ENCODE assay signal across 8 cellular contexts in the genomic region with DNA sequence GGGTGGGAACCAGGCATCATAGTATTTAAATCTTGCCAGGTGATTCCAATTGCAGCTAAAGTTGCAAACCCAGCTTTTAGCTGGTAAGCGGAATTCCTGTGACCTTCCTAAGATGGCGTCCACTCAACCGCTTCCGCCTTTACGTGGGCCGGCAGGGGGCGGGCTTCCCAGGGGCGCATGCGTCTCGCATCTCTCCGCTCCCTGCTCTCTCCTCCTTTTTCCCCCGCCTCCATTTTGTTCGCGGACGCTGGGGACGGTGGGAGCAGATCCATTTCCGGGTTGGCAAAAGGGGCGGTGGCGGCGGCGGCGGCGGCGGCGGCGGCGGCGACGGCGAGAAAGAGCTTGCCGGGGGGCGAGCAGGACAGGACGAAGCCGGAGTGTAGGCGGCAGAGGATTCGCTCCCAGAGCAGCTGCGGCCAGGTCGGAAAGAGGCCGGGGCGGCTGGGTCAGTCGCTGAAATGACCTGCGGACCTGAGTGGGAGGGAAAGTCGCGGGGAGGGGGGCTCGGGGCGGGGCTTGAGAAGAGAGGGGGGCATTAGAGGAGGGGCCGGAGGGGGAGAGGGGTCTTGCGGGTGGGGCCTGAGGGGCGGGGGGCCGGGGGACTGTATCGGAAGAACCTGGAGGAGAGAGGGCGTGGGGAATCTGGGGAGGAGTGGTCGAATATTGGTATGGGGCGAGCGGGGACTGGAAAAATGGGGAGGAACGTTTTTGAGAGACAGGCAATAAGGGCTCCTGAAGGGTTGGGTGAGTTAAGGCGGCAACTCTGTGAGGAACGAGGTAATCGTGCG. TPM values are rescaled to one million over a fixed set of nuclear protein-coding genes. Genes with fewer than 3 reads are reported as not detected.
DNase-seq lines count a peak whose midpoint lies in the region; ATAC-seq lines count a peak whose summit lies in the region.

A gene with protein sequence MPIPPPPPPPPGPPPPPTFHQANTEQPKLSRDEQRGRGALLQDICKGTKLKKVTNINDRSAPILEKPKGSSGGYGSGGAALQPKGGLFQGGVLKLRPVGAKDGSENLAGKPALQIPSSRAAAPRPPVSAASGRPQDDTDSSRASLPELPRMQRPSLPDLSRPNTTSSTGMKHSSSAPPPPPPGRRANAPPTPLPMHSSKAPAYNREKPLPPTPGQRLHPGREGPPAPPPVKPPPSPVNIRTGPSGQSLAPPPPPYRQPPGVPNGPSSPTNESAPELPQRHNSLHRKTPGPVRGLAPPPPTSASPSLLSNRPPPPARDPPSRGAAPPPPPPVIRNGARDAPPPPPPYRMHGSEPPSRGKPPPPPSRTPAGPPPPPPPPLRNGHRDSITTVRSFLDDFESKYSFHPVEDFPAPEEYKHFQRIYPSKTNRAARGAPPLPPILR (plus strand): TSS at position 232 of the 788 bp plus-strand sequence. CDS start 37,156 bp downstream, outside the sequence.

- H3K27me3 ChIP-seq in layer of hippocampus (ENCODE audit: control insufficient read depth, insufficient read depth, low read length) = no peaks in the 10 kb centered on the region

- H3K36me3 Mint-ChIP-seq in activated CD4-positive, alpha-beta T cell treated with anti-CD3 and anti-CD28 coated beads for 36 hours (ENCODE audit: low read depth) = peaks cover 7% of the 10 kb centered on the region

- H3K27ac ChIP-seq in cingulate gyrus (ENCODE audit: low read depth, low read length) (peak within 1 kb of the TSS; percentile 93), layer of hippocampus (ENCODE audit: low read depth, low read length) (peak within 1 kb of the TSS; percentile 91)

- DNase-seq in AML-193 (lab: John Stamatoyannopoulos, UW) (peak; percentile 97 to 98), NCI-H524 (lab: John Stamatoyannopoulos, UW) (peak; percentile 97 to 98)
- DNase-seq in activated CD4-positive, alpha-beta T cell treated with anti-CD3 and anti-CD28 coated beads for 36 hours = peak; percentile 98
- DNase-seq in stimulated activated CD4-positive, alpha-beta T cell treated with anti-CD3 and anti-CD28 coated beads, Interleukin-1b, Interleukin-23, amount 100 ng/mL, for 4 hours (ENCODE audit: low read depth in 2 of 2) = peak; percentile 93 to 94

- intact Hi-C loops in activated CD4-positive, alpha-beta T cell treated with anti-CD3 and anti-CD28 coated beads for 36 hours (cut with DNase I, micrococcal nuclease) = loop anchor here (1.0 to 5.0 kb wide), 13 partner anchors 42 to 1448 kb away; partner anchors contain the start of genes CDC6 (in 2 of the 2), CDK12 (in 1 of the 2), MSL1 (in 1 of the 2) and PGAP3 (in 1 of the 2)

- no peaks in the 10 kb centered on the region for H3K27me3 Mint-ChIP-seq in activated CD4-positive, alpha-beta T cell treated with anti-CD3 and anti-CD28 coated beads for 36 hours

- peak within 1 kb of the TSS; percentile 100 for H3K27ac Mint-ChIP-seq in activated CD4-positive, alpha-beta T cell treated with anti-CD3 and anti-CD28 coated beads for 36 hours

- ATAC-seq in GM19043 (IDR thresholded peaks at IDR 0.05; ENCODE audit: low read depth, unreplicated experiment) = peak; percentile 94
- ATAC-seq in HG03439 (IDR thresholded peaks at IDR 0.05; ENCODE audit: unreplicated experiment) = peak; percentile 90
- peak; percentile 96 for ATAC-seq in activated CD4-positive, alpha-beta T cell treated with anti-CD3 and anti-CD28 coated beads for 36 hours

- CTCF ChIA-PET in activated CD4-positive, alpha-beta T cell treated with anti-CD3 and anti-CD28 coated beads for 36 hours (lab: Charles Lee) = interaction anchor here (0.5 to 3.0 kb wide), 20 partner anchors 9 to 1546 kb away, joined by 3 to 12 read pairs (median 4); no protein-coding TSS in a partner anchor

- H3K9me3 Mint-ChIP-seq in activated CD4-positive, alpha-beta T cell treated with anti-CD3 and anti-CD28 coated beads for 36 hours (ENCODE audit: low read depth) = no peaks in the 10 kb centered on the region

- peak within 1 kb of the TSS; percentile 89 for H3K4me3 Mint-ChIP-seq in activated CD4-positive, alpha-beta T cell treated with anti-CD3 and anti-CD28 coated beads for 36 hours

- POLR2A ChIA-PET in activated CD4-positive, alpha-beta T cell treated with anti-CD3 and anti-CD28 coated beads for 36 hours (lab: Charles Lee) = interaction anchor here (0.9 to 1.8 kb wide), 6 partner anchors 64 to 758 kb away, joined by 3 to 9 read pairs (median 4); partner anchors contain the start of genes CASC3, CDK12 and NR1D1

- peaks cover 26% of the 10 kb centered on the region for H3K4me1 Mint-ChIP-seq in activated CD4-positive, alpha-beta T cell treated with anti-CD3 and anti-CD28 coated beads for 36 hours

RNA-seq across cellular contexts. Expression of the gene that starts here (rescaled TPM):
- total RNA-seq in activated CD4-positive, alpha-beta T cell treated with anti-CD3 and anti-CD28 coated beads for 36 hours = 10 to 100 TPM; 18.4 to 23.6 TPM

Comparison
In these comparisons a context has a peak if more than half of its experiments do, and no peak if none do; other contexts are left out.
1. Peak in every context shown above with its lines: DNase-seq, ATAC-seq and H3K27ac ChIP-seq.